ENCODE assay signal across 14 cellular contexts in genomic region chr3:106482436-106482835, GRCh38.
"Had no signal": no experiment of that assay in that cellular context is flagged by ENCODE, and none has a peak within 500 bp of the region (broad histone marks: within the 10 kb centered on the region; RNA-seq: fewer than 3 reads in every experiment).

No MANE protein-coding gene starts in this region.

- DNase-seq: activated CD4-positive, alpha-beta T cell treated with anti-CD3 and anti-CD28 coated beads, Interleukin-2, amount 50 U/mL, for 1 hour; activated CD8-positive, alpha-beta memory T cell treated with anti-CD3 and anti-CD28 coated beads for 24 hours; activated gamma-delta T cell treated with Interleukin-2 at 50 U/mL for 16 hours; activated naive CD8-positive, alpha-beta T cell treated with anti-CD3 and anti-CD28 coated beads for 36 hours; anterior cingulate cortex; glutamatergic neuron; nephron progenitor cell; ovary; right lobe of liver; stimulated activated CD4-positive, alpha-beta T cell treated with anti-CD3 and anti-CD28 coated beads, Interleukin-1b, Interleukin-23, amount 100 ng/mL, for 48 hours; stomach; testis had no signal

- H3K4me3 ChIP-seq: breast epithelium, ovary, right lobe of liver, stomach, testis had no signal

- ATAC-seq: activated CD4-positive, CD25-positive, alpha-beta regulatory T cell treated with anti-CD3 and anti-CD28 coated beads, Interleukin-2, amount 50 U/mL, for 24 hours; right lobe of liver had no signal
